In the genomic region with DNA sequence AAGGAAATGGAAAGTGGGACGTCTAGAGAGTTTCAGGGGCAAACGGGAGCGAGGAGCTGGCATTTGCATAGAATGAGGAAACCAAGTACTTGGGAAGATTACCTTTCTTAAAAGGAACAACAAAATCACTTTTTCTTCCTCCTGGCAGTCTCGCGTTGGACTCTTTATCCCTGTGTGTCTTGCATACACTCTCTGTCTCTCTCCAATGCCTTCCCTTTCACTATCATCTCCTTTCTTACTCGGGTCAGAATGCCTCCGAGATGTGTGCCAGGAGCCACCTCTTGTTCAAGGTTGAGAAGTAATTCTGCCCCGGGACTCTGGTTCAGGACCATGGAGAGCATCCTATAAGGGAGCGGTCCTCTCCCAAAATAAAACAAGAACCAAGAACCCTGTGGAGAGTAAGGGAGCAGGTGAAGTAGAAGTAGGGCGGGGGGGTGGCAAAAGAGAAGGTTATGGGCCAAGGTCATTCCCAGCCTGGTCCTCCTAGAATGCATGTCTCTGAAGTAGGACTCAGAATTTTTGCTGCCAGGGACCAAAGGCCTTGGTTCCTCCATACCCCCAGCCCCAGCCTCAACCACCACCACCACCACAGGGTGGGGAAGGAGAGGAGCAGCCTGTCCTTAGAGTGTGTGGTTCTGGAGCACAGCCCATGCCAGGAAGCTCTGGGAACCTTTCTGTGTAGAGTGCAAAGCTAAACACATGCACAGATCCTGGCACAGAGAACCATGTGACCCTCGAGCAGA, we compare ENCODE assay signal across 9 cellular contexts.
A peak's percentile ranks its signal among the peaks of the same experiment; 100 is the strongest.
DNase-seq lines count a peak whose midpoint lies in the region; ATAC-seq lines count a peak whose summit lies in the region.
"Had no signal": no experiment of that assay in that cellular context is flagged by ENCODE, and none has a peak within 500 bp of the region (broad histone marks: within the 10 kb centered on the region; RNA-seq: fewer than 3 reads in every experiment).

No MANE protein-coding gene starts in this region.

- no peak overlapping the region for H3K27ac Mint-ChIP-seq in activated naive CD8-positive, alpha-beta T cell treated with anti-CD3 and anti-CD28 coated beads, Interleukin-2, amount 50 U/mL, for 24 hours
- H3K27ac Mint-ChIP-seq: immature natural killer cell had no signal

- peaks cover 49% of the 10 kb centered on the region for H3K27me3 Mint-ChIP-seq in activated naive CD8-positive, alpha-beta T cell treated with anti-CD3 and anti-CD28 coated beads, Interleukin-2, amount 50 U/mL, for 24 hours

- H3K4me1 ChIP-seq in HUES6 (ENCODE audit: control insufficient read depth, insufficient read depth, low read length) = peaks cover 21% of the 10 kb centered on the region

- H3K36me3 ChIP-seq in HUES6 (ENCODE audit: control insufficient read depth, insufficient read depth, low read length) = no peaks in the 10 kb centered on the region

- no peak overlapping the region for H3K27ac ChIP-seq in HUES6 (ENCODE audit: low read depth, low read length)

- H3K27me3 ChIP-seq in HUES6 (ENCODE audit: control insufficient read depth, insufficient read depth, low read length) = peaks cover 79% of the 10 kb centered on the region

- peak overlapping the region; percentile 8; the same call in 1 of the 2 replicates for H3K4me3 ChIP-seq in HUES6 (ENCODE audit: low read depth, low read length)

- H3K36me3 Mint-ChIP-seq in activated naive CD8-positive, alpha-beta T cell treated with anti-CD3 and anti-CD28 coated beads, Interleukin-2, amount 50 U/mL, for 24 hours (ENCODE audit: low read depth) = no peaks in the 10 kb centered on the region

- no peak overlapping the region for H3K9ac ChIP-seq in HUES6 (ENCODE audit: low read length)

- no peaks in the 10 kb centered on the region for H3K9me3 Mint-ChIP-seq in activated naive CD8-positive, alpha-beta T cell treated with anti-CD3 and anti-CD28 coated beads, Interleukin-2, amount 50 U/mL, for 24 hours

- ATAC-seq in activated naive CD8-positive, alpha-beta T cell treated with anti-CD3 and anti-CD28 coated beads, Interleukin-2, amount 50 U/mL, for 24 hours = no peak
- ATAC-seq in GM21367 (IDR thresholded peaks at IDR 0.05; ENCODE audit: unreplicated experiment) (no peak), HG03354 (IDR thresholded peaks at IDR 0.05; ENCODE audit: poor library complexity, severe bottlenecking, unreplicated experiment) (no peak)

- no peaks in the 10 kb centered on the region for H3K9me3 ChIP-seq in HUES6 (ENCODE audit: control insufficient read depth, insufficient read depth, low read depth, low read length)

- no peaks in the 10 kb centered on the region for H3K4me1 Mint-ChIP-seq in activated naive CD8-positive, alpha-beta T cell treated with anti-CD3 and anti-CD28 coated beads, Interleukin-2, amount 50 U/mL, for 24 hours
- H3K4me1 Mint-ChIP-seq: immature natural killer cell had no signal

- DNase-seq in Daoy (ENCODE audit: low read depth) = peak; percentile 39
- peak; percentile 10 for DNase-seq in activated naive CD8-positive, alpha-beta T cell treated with anti-CD3 and anti-CD28 coated beads, Interleukin-2, amount 50 U/mL, for 24 hours
- peak; percentile 31 for DNase-seq in kidney tubule cell (ENCODE audit: low spot score)
- DNase-seq in DMS114 treated with DMSO at 0.1 percent for 48 hours (lab: John Stamatoyannopoulos, UW; ENCODE audit: unreplicated experiment) = no peak
- no peak for DNase-seq in NCI-H1436 (lab: John Stamatoyannopoulos, UW)
- DNase-seq: immature natural killer cell had no signal

- H3K4me3 Mint-ChIP-seq in activated naive CD8-positive, alpha-beta T cell treated with anti-CD3 and anti-CD28 coated beads, Interleukin-2, amount 50 U/mL, for 24 hours = no peak overlapping the region

Comparison
In these comparisons a context has a peak if more than half of its experiments do, and no peak if none do; other contexts are left out.
1. DNase-seq: peak in Daoy (single experiment), activated naive CD8-positive, alpha-beta T cell treated with anti-CD3 and anti-CD28 coated beads, Interleukin-2, amount 50 U/mL, for 24 hours (single experiment) and kidney tubule cell (single experiment); none in DMS114 treated with DMSO at 0.1 percent for 48 hours (single experiment) and NCI-H1436 (single experiment).